ENCODE assay signal across 1 cellular context in genomic region chrX:140317462-140317861, GRCh38.
TF ChIP-seq lines count a peak whose summit lies in the region.

No MANE protein-coding gene starts in this region.

TF ChIP-seq in HEK293, 187 proteins besides CTCF, POLR2A, EP300 and RAD21 (continued from another document):
- TF ChIP-seq ZNF518A (tag by site-specific recombination; conservative IDR thresholded peaks at IDR 0.05; ENCODE audit: low read depth) (no peak), ZFP69B (tag by site-specific recombination; IDR thresholded peaks at IDR 0.05) (no peak), ZNF560 (tag by site-specific recombination; IDR thresholded peaks at IDR 0.05; ENCODE audit: borderline replicate concordance) (no peak), ELK4 (IDR thresholded peaks at IDR 0.05; ENCODE audit: borderline replicate concordance, low read depth, low read length) (no peak)
TF ChIP-seq in HEK293: peak in this region for 0.
